19 cellular contexts compared by ENCODE assay signal in the genomic region with DNA sequence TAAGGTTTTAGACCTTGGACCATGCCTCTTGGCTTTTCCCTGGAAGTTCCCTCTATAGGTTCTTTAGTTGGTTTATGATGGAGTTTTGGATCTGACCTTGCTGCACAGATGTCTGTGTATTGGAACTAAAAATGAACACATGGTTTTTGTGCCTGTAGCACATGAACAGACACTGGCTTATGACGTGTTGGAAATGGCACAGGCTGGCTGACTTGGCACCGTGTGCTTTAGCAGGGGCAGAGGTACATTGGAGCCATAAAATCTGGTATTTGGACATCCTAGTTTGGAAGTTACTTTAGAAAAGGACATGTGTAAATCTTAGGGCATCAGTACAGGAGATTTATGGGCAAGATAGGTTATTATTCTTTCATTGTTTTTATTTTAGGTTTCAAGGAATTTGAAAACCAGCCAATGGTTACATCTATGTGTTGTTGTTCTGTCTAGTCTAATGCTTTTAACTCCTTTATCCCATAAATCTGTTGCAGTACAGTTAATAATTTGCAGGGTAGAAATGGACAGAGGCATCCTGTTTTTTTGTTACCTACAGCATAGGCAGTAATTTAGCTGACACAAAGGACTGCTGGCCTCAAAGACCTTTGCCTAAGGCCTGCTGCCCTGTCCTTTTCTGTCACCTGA. TPM values are rescaled to one million over a fixed set of nuclear protein-coding genes. Genes with fewer than 3 reads are reported as not detected.
DNase-seq lines count a peak whose midpoint lies in the region; ATAC-seq and TF ChIP-seq lines count a peak whose summit lies in the region.
"Had no signal": no experiment of that assay in that cellular context is flagged by ENCODE, and none has a peak within 500 bp of the region (broad histone marks: within the 10 kb centered on the region; RNA-seq: fewer than 3 reads in every experiment).

No MANE protein-coding gene starts in this region.

- no peaks in the 10 kb centered on the region for H3K9me3 ChIP-seq in psoas muscle
- H3K9me3 ChIP-seq: breast epithelium had no signal

- POLR2A ChIA-PET in T-cell (lab: Charles Lee): interaction anchor here in 1 of 2 donors (0.6 kb wide), 1 partner anchor 160 kb away, joined by 4 read pairs; no protein-coding TSS in a partner anchor

- CTCF ChIA-PET in T-cell (lab: Charles Lee): no interaction called here

- WGBS in psoas muscle, 3 donors: 12 to 21% (median 15%) methylated on average over 2 of the region's 2 CpGs

- no peaks in the 10 kb centered on the region for H3K9me3 Mint-ChIP-seq in T-cell
- H3K9me3 Mint-ChIP-seq: naive B cell had no signal

- no peak overlapping the region for H3K4me3 ChIP-seq in fibroblast of mammary gland (ENCODE audit: control insufficient read depth, low read depth, low read length)
- H3K4me3 ChIP-seq in psoas muscle: no peak overlapping the region
- H3K4me3 ChIP-seq: breast epithelium had no signal

- H3K27me3 ChIP-seq in psoas muscle (ENCODE audit: insufficient read depth in 3 of 3, low read length in 2 of 3): no peaks in the 10 kb centered on the region
- H3K27me3 ChIP-seq: breast epithelium had no signal

- DNase-seq in Caki2 (ENCODE audit: low read depth) (peak; percentile 69), NCI-H69 (lab: John Stamatoyannopoulos, UW) (peak; percentile 32), fibroblast of mammary gland (ENCODE audit: low read depth) (peak; percentile 15), psoas muscle (no peak), HK-2 (ENCODE audit: unreplicated experiment) (no peak), T-cell (no peak), NAMALWA (ENCODE audit: low spot score) (no peak)
- DNase-seq: activated naive CD4-positive, alpha-beta T cell; COR-L47; head of caudate nucleus; MV-4-11; naive B cell; PC-3; stimulated activated naive CD4-positive, alpha-beta T cell treated with Interleukin-2 at 50 U/mL for 16 hours; SW 1271 had no signal

- TF ChIP-seq CTCF in fibroblast of mammary gland (conservative IDR thresholded peaks at IDR 0.05; ENCODE audit: control insufficient read depth, insufficient read depth, low read depth, low read length) (no peak), psoas muscle (IDR thresholded peaks at IDR 0.05) (no peak)

- H3K4me1 Mint-ChIP-seq in T-cell: peaks cover 48 to 63% (median 56%) of the 10 kb centered on the region in 3 donors

- H3K36me3 ChIP-seq in psoas muscle (ENCODE audit: insufficient read depth in 1 of 2, low read depth in 1 of 2): peaks cover 0 to 9% of the 10 kb centered on the region in 2 donors
- H3K36me3 ChIP-seq: breast epithelium had no signal

- H3K4me3 Mint-ChIP-seq in T-cell: no peak overlapping the region

- peak in 2 of 4 donors; percentile 45 to 53 for ATAC-seq in psoas muscle
- no peak for ATAC-seq in GM18517 (IDR thresholded peaks at IDR 0.05; ENCODE audit: unreplicated experiment)
- ATAC-seq in T-cell (replicated peaks in 1 of 4): no peak
- ATAC-seq: PC-3, sciatic nerve had no signal

- peaks cover 74% of the 10 kb centered on the region for H3K4me1 ChIP-seq in psoas muscle

- in situ Hi-C loops in Caki2 (cut with HindIII; ENCODE audit: low pct_unique_long_range_greater_than_20kb, low sequenced_read_pairs): no loop called here

- intact Hi-C loops in psoas muscle (cut with DNase I): loop anchor here in 1 of 2 donors (10.0 kb wide), 2 partner anchors 63 to 127 kb away; a partner anchor contains a TSS

- H3K27ac ChIP-seq in psoas muscle: peak overlapping the region; percentile 17

- H3K36me3 Mint-ChIP-seq in T-cell: peaks cover 5% of the 10 kb centered on the region
- H3K36me3 Mint-ChIP-seq: naive B cell had no signal

- H3K27ac Mint-ChIP-seq in T-cell: peak overlapping the region in 1 of 2 donors; percentile 7

- no peaks in the 10 kb centered on the region for H3K27me3 Mint-ChIP-seq in T-cell
- H3K27me3 Mint-ChIP-seq: naive B cell had no signal

RNA-seq across cellular contexts. Expression of a gene that starts 6.0 kb away (rescaled TPM):
- 14.4 and 22.5 TPM in 2 replicates for total RNA-seq in Caki2 (2014; rRNA removed; shearing (Covaris generic); ENCODE audit: low replicate concordance)
- total RNA-seq in psoas muscle (10 to 100 TPM; 21.1 to 26.5 (median 24.5) TPM), T-cell (10 to 100 TPM; 18.9 to 24.5 (median 20.7) TPM)
- 10 to 100 TPM in 1 of 3 donors, 1 to 10 TPM in 2; 6.6 to 28.9 (median 7.2) TPM for polyA plus RNA-seq in psoas muscle

RNA-seq across cellular contexts. Expression of a gene that starts 13.8 kb away (rescaled TPM):
- 0.07 TPM in 1 of 2 replicates, not detected in the other for total RNA-seq in Caki2 (2014; rRNA removed; shearing (Covaris generic); ENCODE audit: low replicate concordance)
- 1 to 10 TPM in 2 of 4 donors, under 1 TPM in 2; 0.42 to 2.5 (median 0.91) TPM for total RNA-seq in psoas muscle
- under 1 TPM; 0.07 to 0.70 (median 0.09) TPM for polyA plus RNA-seq in psoas muscle
- under 1 TPM in 4 of 5 donors, not detected in 1; 0.03 to 0.53 (median 0.08) TPM for total RNA-seq in T-cell
- total RNA-seq: PC-3 had no signal
- polyA plus RNA-seq: AG04450 had no signal

Comparison
In these comparisons a context has a peak if more than half of its experiments do, and no peak if none do; other contexts are left out.
1. DNase-seq: peak in Caki2 (single experiment), NCI-H69 (single experiment) and fibroblast of mammary gland (single experiment); none in psoas muscle (0 of 2), HK-2 (single experiment), T-cell (0 of 34) and NAMALWA (single experiment).